ENCODE assay signal across 21 cellular contexts in genomic region chr2:176246324-176246723, GRCh38. TPM values are rescaled to one million over a fixed set of nuclear protein-coding genes. Genes with fewer than 3 reads are reported as not detected.
DNase-seq lines count a peak whose midpoint lies in the region; FAIRE-seq and TF ChIP-seq lines count a peak whose summit lies in the region.
"Had no signal": no experiment of that assay in that cellular context is flagged by ENCODE, and none has a peak within 500 bp of the region (broad histone marks: within the 10 kb centered on the region; RNA-seq: fewer than 3 reads in every experiment).

No MANE protein-coding gene starts in this region.

- no peak overlapping the region for H3K56ac ChIP-seq in H1 (replicated peaks; ENCODE audit: insufficient read length, low read depth, low read length)

- peak overlapping the region; percentile 59; the same call in 1 of the 2 replicates for H2AFZ ChIP-seq in H1 (ENCODE audit: low read length)
- H2AFZ ChIP-seq in neural progenitor cell (replicated peaks) = peak overlapping the region; percentile 5

- H3K79me1 ChIP-seq in H1 (ENCODE audit: low read depth, low read length) = no peaks in the 10 kb centered on the region

- H4K91ac ChIP-seq in H1 (replicated peaks; ENCODE audit: insufficient read length, low read length) = peak overlapping the region; percentile 12

- no peaks in the 10 kb centered on the region for H4K20me1 ChIP-seq in H1 (replicated peaks in 1 of 2; ENCODE audit: control insufficient read depth in 1 of 2, insufficient read depth in 2 of 2, low read length in 2 of 2)
- no peaks in the 10 kb centered on the region for H4K20me1 ChIP-seq in neural progenitor cell (ENCODE audit: low read depth)

- H3K9me3 Mint-ChIP-seq in neural progenitor cell = peaks cover 4% of the 10 kb centered on the region

- H3K4me1 ChIP-seq in H1 (replicated peaks in 1 of 4; ENCODE audit: control insufficient read depth in 3 of 4, insufficient read depth in 4 of 4, low read length in 3 of 4) = no peaks in the 10 kb centered on the region
- no peaks in the 10 kb centered on the region for H3K4me1 ChIP-seq in neural progenitor cell
- H3K4me1 ChIP-seq: HAP-1 had no signal

- no peaks in the 10 kb centered on the region for H3K27me3 Mint-ChIP-seq in neural progenitor cell (ENCODE audit: insufficient read depth, low read depth)

- H3K4ac ChIP-seq in H1 (replicated peaks; ENCODE audit: insufficient read length, low read depth, low read length) = no peak overlapping the region

- H3F3A ChIP-seq in neural progenitor cell (ENCODE audit: low read depth) = no peaks in the 10 kb centered on the region

- no peak overlapping the region for H3K27ac Mint-ChIP-seq in neural progenitor cell

- no peak for FAIRE-seq in H1 (lab: Jason Lieb, UNC)

- H3K36me3 ChIP-seq in H1 (ENCODE audit: control insufficient read depth in 2 of 4, insufficient read depth in 4 of 4, low read length in 3 of 4) (no peaks in the 10 kb centered on the region), neural progenitor cell (no peaks in the 10 kb centered on the region)
- H3K36me3 ChIP-seq: HAP-1 had no signal

- H3K14ac ChIP-seq in H1 (ENCODE audit: insufficient read length) = no peak overlapping the region

- CTCF ChIA-PET in H1 (lab: Charles Lee; ENCODE audit: partially characterized antibody) = interaction anchor here (2.3 kb wide), 1 partner anchor 106 kb away, joined by 8 read pairs; no protein-coding TSS in a partner anchor

- H3K4me3 ChIP-seq in H1 (ENCODE audit: extremely low read depth in 1 of 4, insufficient read depth in 2 of 4, low read depth in 3 of 4, low read length in 4 of 4) (no peak overlapping the region), neural progenitor cell (no peak overlapping the region)
- H3K4me3 ChIP-seq: HAP-1, SK-N-MC had no signal

- no peak overlapping the region for H3K23ac ChIP-seq in H1 (ENCODE audit: insufficient read length)

- no peak overlapping the region for H4K5ac ChIP-seq in H1 (ENCODE audit: insufficient read length, low read depth, low read length)

- H3K79me2 ChIP-seq in H1 (ENCODE audit: control insufficient read depth in 1 of 2, insufficient read depth in 2 of 2, low read length in 2 of 2) = no peaks in the 10 kb centered on the region
- no peaks in the 10 kb centered on the region for H3K79me2 ChIP-seq in neural progenitor cell (ENCODE audit: low read depth)

- DNase-seq in Ammon's horn (ENCODE audit: low spot score) (peak; percentile 79), NCI-H69 (lab: John Stamatoyannopoulos, UW) (peak; percentile 56), H1 (ENCODE audit: low read depth in 1 of 2, low spot score in 2 of 2) (no peak), neural progenitor cell (ENCODE audit: low spot score) (no peak), AG08396 (ENCODE audit: low spot score) (no peak), cardiac septum (ENCODE audit: low spot score) (no peak), NCI-H1105 (lab: John Stamatoyannopoulos, UW) (no peak)
- no peak for DNase-seq in activated naive CD4-positive, alpha-beta T cell treated with Interleukin-2 at 50 U/mL for 16 hours
- DNase-seq: DMS153, EL, IMR-90, MV-4-11, NCI-H1436, NCI-H2081, NCI-H226, NCI-H526, PC-3 had no signal

- H3K27me3 ChIP-seq in H1 (replicated peaks in 1 of 4; ENCODE audit: control insufficient read depth in 3 of 4, extremely low read depth in 1 of 4, insufficient read depth in 3 of 4, low read length in 3 of 4) = no peaks in the 10 kb centered on the region
- H3K27me3 ChIP-seq in neural progenitor cell = peaks cover 12% of the 10 kb centered on the region

- H2BK120ac ChIP-seq in H1 (replicated peaks; ENCODE audit: low read depth, low read length) = no peak overlapping the region

- H2BK5ac ChIP-seq in H1 (ENCODE audit: low read depth, low read length) = no peak overlapping the region

- no peak for TF ChIP-seq EP300 in H1 (IDR thresholded peaks at IDR 0.05; ENCODE audit: borderline replicate concordance in 1 of 2, low read depth in 2 of 2, low read length in 2 of 2)

- POLR2A ChIA-PET in H1 (lab: Charles Lee; ENCODE audit: partially characterized antibody) = no interaction called here

- H2BK20ac ChIP-seq in H1 (ENCODE audit: low read length) = no peak overlapping the region

- H2BK12ac ChIP-seq in H1 (ENCODE audit: low read depth, low read length) = no peak overlapping the region

- H3K4me3 Mint-ChIP-seq in neural progenitor cell = no peak overlapping the region

- no peaks in the 10 kb centered on the region for H3K36me3 Mint-ChIP-seq in neural progenitor cell

- no peaks in the 10 kb centered on the region for H3K4me1 Mint-ChIP-seq in neural progenitor cell

- H3K4me2 ChIP-seq in H1 (ENCODE audit: insufficient read depth in 1 of 2, low read depth in 2 of 2, low read length in 2 of 2) (no peak overlapping the region), neural progenitor cell (no peak overlapping the region)

- TF ChIP-seq POLR2A in H1 (IDR thresholded peaks at IDR 0.05; ENCODE audit: control extremely low read depth in 1 of 2, low read depth in 2 of 2, low read length in 2 of 2) = no peak

- H3K27ac ChIP-seq in H1 (ENCODE audit: low read depth, low read length) (no peak overlapping the region), neural progenitor cell (no peak overlapping the region)
- H3K27ac ChIP-seq: SK-N-MC had no signal

- no peaks in the 10 kb centered on the region; the same call in 1 of the 2 replicates for H3K23me2 ChIP-seq in H1 (ENCODE audit: low read depth, low read length)

- TF ChIP-seq CTCF in H1 (IDR thresholded peaks at IDR 0.05; ENCODE audit: control extremely low read depth in 1 of 3, insufficient read depth in 1 of 3, low read depth in 1 of 3, low read length in 3 of 3) (no peak), neural progenitor cell (IDR thresholded peaks at IDR 0.05) (no peak)

- H2AK5ac ChIP-seq in H1 (ENCODE audit: low read depth, low read length) = no peak overlapping the region

- no peaks in the 10 kb centered on the region for H3K9me3 ChIP-seq in H1 (ENCODE audit: insufficient read depth in 2 of 2, low read depth in 1 of 2, low read length in 1 of 2)
- no peaks in the 10 kb centered on the region for H3K9me3 ChIP-seq in neural progenitor cell (ENCODE audit: low read depth)

- 73% methylated on average over 4 of the region's 4 CpGs; no CpG with 5 or more reads in 1 of the 2 experiments for WGBS in H1 (ENCODE audit: extremely low coverage in 1 of 2, insufficient coverage in 1 of 2, insufficient read length in 1 of 2, insufficient replicate concordance in 2 of 2, low coverage in 1 of 2, low lambda C conversion rate in 2 of 2, missing lambda C conversion rate in 1 of 2), 2 experiments

- no peak overlapping the region for H2BK15ac ChIP-seq in H1 (ENCODE audit: low read length)

- H3K18ac ChIP-seq in H1 (ENCODE audit: extremely low read depth, low read length) = no peak overlapping the region

- H3K9ac ChIP-seq in H1 (replicated peaks in 1 of 4; ENCODE audit: extremely low read depth in 1 of 4, low read depth in 3 of 4, low read length in 3 of 4) (no peak overlapping the region), neural progenitor cell (no peak overlapping the region)

- H4K8ac ChIP-seq in H1 (ENCODE audit: extremely low read depth, insufficient read depth, low read length) = no peak overlapping the region

- no peak for TF ChIP-seq RAD21 in H1 (IDR thresholded peaks at IDR 0.05 in 1 of 2, conservative IDR thresholded peaks at IDR 0.05 in 1 of 2; ENCODE audit: low read depth in 2 of 2, low read length in 2 of 2)

- intact Hi-C loops in cardiac septum (cut with DNase I) = no loop called here

TF ChIP-seq in H1, 55 proteins besides CTCF, POLR2A, EP300 and RAD21 (continues in another document):
- TF ChIP-seq, protein P1, sequence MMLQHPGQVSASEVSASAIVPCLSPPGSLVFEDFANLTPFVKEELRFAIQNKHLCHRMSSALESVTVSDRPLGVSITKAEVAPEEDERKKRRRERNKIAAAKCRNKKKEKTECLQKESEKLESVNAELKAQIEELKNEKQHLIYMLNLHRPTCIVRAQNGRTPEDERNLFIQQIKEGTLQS (IDR thresholded peaks at IDR 0.05; ENCODE audit: insufficient read depth, low read depth, low read length) = no peak
- TF ChIP-seq SIRT6 (IDR thresholded peaks at IDR 0.05; ENCODE audit: low read length) (no peak), RFX5 (IDR thresholded peaks at IDR 0.05; ENCODE audit: borderline replicate concordance, low read depth, low read length) (no peak), POLR2AphosphoS5 (IDR thresholded peaks at IDR 0.05; ENCODE audit: low read depth, low read length) (no peak), CEBPB (IDR thresholded peaks at IDR 0.05; ENCODE audit: low read depth, low read length) (no peak)

RNA-seq across cellular contexts. Expression of gene MTX2, which starts 22.9 kb away (rescaled TPM):
- total RNA-seq in H1 (2021; fragmentation: NEBNext Ultra II Directional; extraction: Animal tissue kit (Norgen Biotek cat#: 25700)) = 32.9 and 33.5 TPM in 2 replicates
- 17.8 and 38.3 TPM in 2 replicates for polyA plus RNA-seq in H1 (2011; rRNA removed)
- 40.8 TPM for polyA plus RNA-seq in H1 (2011; cell fraction: cytosol; rRNA removed)
- 13.6 TPM for polyA plus RNA-seq in H1 (2011; cell fraction: nucleus; rRNA removed)
- 41.6 to 53.8 TPM (median 45.3 TPM) in 4 replicates for polyA plus RNA-seq in H1 (2012, experiment 1 of 2)
- polyA plus RNA-seq in H1 (2012, experiment 2 of 2) = 15.0 TPM
- 28.3 TPM for polyA plus RNA-seq in H1 (2013, experiment 1 of 2)
- 29.8 TPM for polyA plus RNA-seq in H1 (2013, experiment 2 of 2)
- 16.0 and 20.4 TPM in 2 replicates for polyA minus RNA-seq in H1 (2011; rRNA and poly(A)+ RNA removed)
- 16.5 TPM for polyA minus RNA-seq in H1 (2011; cell fraction: cytosol; rRNA and poly(A)+ RNA removed)
- 23.5 TPM for polyA minus RNA-seq in H1 (2011; cell fraction: nucleus; rRNA and poly(A)+ RNA removed)
- total RNA-seq in neural progenitor cell (ENCODE audit: low replicate concordance) (33.1 and 39.2 TPM in 2 replicates), cardiac septum (44.1 TPM)

RNA-seq across cellular contexts. Expression of gene HOXD1, which starts 57.9 kb away (rescaled TPM):
- total RNA-seq in H1 (2021; fragmentation: NEBNext Ultra II Directional; extraction: Animal tissue kit (Norgen Biotek cat#: 25700)) = not detected in 2 replicates
- 0.03 TPM in 1 of 2 replicates, not detected in the other for polyA plus RNA-seq in H1 (2011; rRNA removed)
- polyA plus RNA-seq in H1 (2011; cell fraction: cytosol; rRNA removed) = not detected
- not detected for polyA plus RNA-seq in H1 (2011; cell fraction: nucleus; rRNA removed)
- polyA plus RNA-seq in H1 (2012, experiment 1 of 2) = not detected in 4 replicates
- 0.13 TPM for polyA plus RNA-seq in H1 (2012, experiment 2 of 2)
- polyA plus RNA-seq in H1 (2013, experiment 1 of 2) = not detected
- polyA plus RNA-seq in H1 (2013, experiment 2 of 2) = 0.02 TPM
- not detected in 2 replicates for polyA minus RNA-seq in H1 (2011; rRNA and poly(A)+ RNA removed)
- polyA minus RNA-seq in H1 (2011; cell fraction: cytosol; rRNA and poly(A)+ RNA removed) = not detected
- polyA minus RNA-seq in H1 (2011; cell fraction: nucleus; rRNA and poly(A)+ RNA removed) = 0.30 TPM
- total RNA-seq in neural progenitor cell (ENCODE audit: low replicate concordance) (not detected in 2 replicates), cardiac septum (0.59 TPM)
- total RNA-seq: IMR-90, LHCN-M2, PC-3 had no signal
- polyA plus RNA-seq: BJ, IMR-90 had no signal

Comparison
In these comparisons a context has a peak if more than half of its experiments do, and no peak if none do; other contexts are left out.
1. DNase-seq: peak in Ammon's horn (single experiment) and NCI-H69 (single experiment); none in H1 (0 of 2), neural progenitor cell (single experiment), activated naive CD4-positive, alpha-beta T cell treated with Interleukin-2 at 50 U/mL for 16 hours (single experiment), AG08396 (single experiment), cardiac septum (single experiment) and NCI-H1105 (single experiment).